Comparison of ENCODE assay signal across 8 cellular contexts in genomic region chr4:24584175-24584850, GRCh38. TPM values are rescaled to one million over a fixed set of nuclear protein-coding genes. Genes with fewer than 3 reads are reported as not detected.
A peak's percentile ranks its signal among the peaks of the same experiment; 100 is the strongest.
DNase-seq lines count a peak whose midpoint lies in the region; ATAC-seq, FAIRE-seq and TF ChIP-seq lines count a peak whose summit lies in the region.

TSS of gene DHX15 (minus strand) at chr4:24584554. CDS start at chr4:24584393, 161 bp downstream.

- H4K20me1 ChIP-seq in OCI-LY7 (ENCODE audit: insufficient read depth, low read length), result peaks cover 35% of the 10 kb centered on the region
- H4K20me1 ChIP-seq in endothelial cell of umbilical vein (replicated peaks; ENCODE audit: control insufficient read depth, extremely low read depth, insufficient read depth, low read length), result peaks cover 10% of the 10 kb centered on the region

- ATAC-seq in GM21526 (IDR thresholded peaks at IDR 0.05; ENCODE audit: low FRiP score, unreplicated experiment), result peak; percentile 88

- no peaks in the 10 kb centered on the region for H3K9me2 ChIP-seq in OCI-LY7 (ENCODE audit: insufficient read depth, low read length)

- H3K79me2 ChIP-seq in OCI-LY7 (ENCODE audit: insufficient read depth, low read depth, low read length) (peaks cover 50% of the 10 kb centered on the region), endothelial cell of umbilical vein (ENCODE audit: control insufficient read depth, insufficient read depth, low read length) (peaks cover 51% of the 10 kb centered on the region)

- no peaks in the 10 kb centered on the region for H3K27me3 ChIP-seq in endothelial cell of umbilical vein (ENCODE audit: control insufficient read depth in 2 of 2, insufficient read depth in 2 of 2, low read length in 2 of 2)

- H3K36me3 ChIP-seq in OCI-LY7 (ENCODE audit: insufficient read depth, low read length) (peaks cover 43% of the 10 kb centered on the region), endothelial cell of umbilical vein (ENCODE audit: control insufficient read depth in 2 of 2, extremely low read depth in 1 of 2, insufficient read depth in 2 of 2, low read length in 2 of 2) (no peaks in the 10 kb centered on the region)

- peak; percentile 83 for FAIRE-seq in endothelial cell of umbilical vein (lab: Jason Lieb, UNC)

- H3K9ac ChIP-seq in endothelial cell of umbilical vein (replicated peaks; ENCODE audit: extremely low read depth, insufficient read depth, low read length), result peak within 1 kb of the TSS; percentile 95

- dilution Hi-C loops in endothelial cell of umbilical vein (cut with MboI; ENCODE audit: extremely low pct_ligation_motif_present, low sequenced_read_pairs), result no loop called here

- TF ChIP-seq POLR2A in endothelial cell of umbilical vein (IDR thresholded peaks at IDR 0.05; ENCODE audit: low read depth, low read length), result peak; percentile 90

- H3K4me3 ChIP-seq in OCI-LY7 (ENCODE audit: low read depth, low read length, poor library complexity, severe bottlenecking) (peak within 1 kb of the TSS; percentile 100), endothelial cell of umbilical vein (replicated peaks in 1 of 3; ENCODE audit: insufficient read depth in 1 of 3, low read depth in 1 of 3, low read length in 3 of 3) (peak within 1 kb of the TSS; percentile 82 to 97 (median 92))

- peaks cover 7% of the 10 kb centered on the region; the same call in 1 of the 2 replicates for H3K9me3 ChIP-seq in OCI-LY7 (ENCODE audit: low read length)
- H3K9me3 ChIP-seq in endothelial cell of umbilical vein (replicated peaks; ENCODE audit: control insufficient read depth, insufficient read depth, low read length), result no peaks in the 10 kb centered on the region

- intact Hi-C loops in OCI-LY7 (cut with micrococcal nuclease; ENCODE audit: unreplicated experiment) (loop anchor here (2.0 to 5.0 kb wide), 2 partner anchors 576 to 793 kb away; partner anchors contain the start of genes ANAPC4 and SEPSECS), endothelial cell of umbilical vein (cut with micrococcal nuclease) (loop anchor here (1.0 to 5.0 kb wide), 4 partner anchors 59 to 578 kb away; partner anchors contain the start of gene SEPSECS)

- H3K4me1 ChIP-seq in OCI-LY7 (ENCODE audit: insufficient read depth, low read length, poor library complexity, severe bottlenecking), result peaks cover 49% of the 10 kb centered on the region
- peaks cover 18% of the 10 kb centered on the region for H3K4me1 ChIP-seq in endothelial cell of umbilical vein (ENCODE audit: control insufficient read depth, extremely low read depth, insufficient read depth, low read length)

- BruUV-seq in OCI-LY7 (replicated peaks; lab: Mats Ljungman, UMichigan), result no TSS peak
- TSS peak; percentile 62 for BruUV-seq in endothelial cell of umbilical vein (replicated peaks; lab: Mats Ljungman, UMichigan)

- DNase-seq in DMS 273 (lab: John Stamatoyannopoulos, UW; ENCODE audit: unreplicated experiment), result peak; percentile 97
- peak; percentile 94 for DNase-seq in HuH-7.5 (ENCODE audit: low spot score)
- peak; percentile 98 for DNase-seq in OCI-LY7 (ENCODE audit: low spot score)
- peak; percentile 90 for DNase-seq in activated T-cell treated with anti-CD3 and anti-CD28 coated beads for 24 hours (ENCODE audit: low read depth)
- peak; percentile 97 for DNase-seq in endothelial cell of umbilical vein (ENCODE audit: low read depth, low spot score)
- peak; percentile 94 for DNase-seq in midbrain (lab: John Stamatoyannopoulos, UW)
- DNase-seq in stimulated activated CD8-positive, alpha-beta memory T cell treated with anti-CD3 and anti-CD28 coated beads, Interleukin-2, amount 100 ng/mL, for 1 hour (ENCODE audit: low read depth in 2 of 2), result peak; percentile 83 to 89

- POLR2A ChIA-PET in OCI-LY7 (lab: Charles Lee), result interaction anchor here (0.5 to 1.7 kb wide), 9 partner anchors 10 to 793 kb away, joined by 3 to 16 read pairs (median 3); partner anchors contain the start of gene ANAPC4
- POLR2A ChIA-PET in endothelial cell of umbilical vein (lab: Charles Lee), result interaction anchor here (0.6 to 0.8 kb wide), 2 partner anchors 111 to 792 kb away, joined by 3 read pairs; no protein-coding TSS in a partner anchor

- TF ChIP-seq CTCF in OCI-LY7 (conservative IDR thresholded peaks at IDR 0.05; ENCODE audit: low read length) (no peak), endothelial cell of umbilical vein (IDR thresholded peaks at IDR 0.05; ENCODE audit: extremely low read depth in 1 of 2, insufficient read depth in 1 of 2, low read depth in 1 of 2, low read length in 2 of 2) (no peak)

- CTCF ChIA-PET in OCI-LY7 (lab: Charles Lee; ENCODE audit: unreplicated experiment), result interaction anchor here (1.0 kb wide), 1 partner anchor 16 kb away, joined by 3 read pairs; no protein-coding TSS in a partner anchor
- CTCF ChIA-PET in endothelial cell of umbilical vein (lab: Charles Lee), result interaction anchor here (0.7 to 1.4 kb wide), 14 partner anchors 10 to 793 kb away, joined by 3 to 13 read pairs (median 4); partner anchors contain the start of genes ANAPC4 and ZCCHC4

- peak within 1 kb of the TSS; percentile 79 for H3K27ac ChIP-seq in OCI-LY7 (ENCODE audit: low read depth, low read length, poor library complexity, severe bottlenecking)
- peak within 1 kb of the TSS; percentile 79 for H3K27ac ChIP-seq in endothelial cell of umbilical vein (ENCODE audit: insufficient read depth, low read depth, low read length)

- H3K4me2 ChIP-seq in OCI-LY7 (ENCODE audit: low read length) (peak within 1 kb of the TSS; percentile 92), endothelial cell of umbilical vein (ENCODE audit: insufficient read depth, low read length) (peak within 1 kb of the TSS; percentile 91)

- no peaks in the 10 kb centered on the region for H3K9me1 ChIP-seq in endothelial cell of umbilical vein (replicated peaks; ENCODE audit: control insufficient read depth, extremely low read depth, insufficient read depth, low read length)

- H2AFZ ChIP-seq in OCI-LY7 (ENCODE audit: low read length) (peak within 1 kb of the TSS; percentile 61; the same call in 1 of the 2 replicates), endothelial cell of umbilical vein (ENCODE audit: low read depth, low read length) (peak within 1 kb of the TSS; percentile 90)

TF ChIP-seq in endothelial cell of umbilical vein, 7 proteins besides CTCF, POLR2A, EP300 and RAD21:
- TF ChIP-seq FOS (IDR thresholded peaks at IDR 0.05; ENCODE audit: borderline replicate concordance, insufficient read depth, low read length) (no peak), MAX (IDR thresholded peaks at IDR 0.05; ENCODE audit: insufficient read depth, insufficient read length) (peak; percentile 19), POLR2AphosphoS5 (IDR thresholded peaks at IDR 0.05; ENCODE audit: insufficient read depth, low read depth, low read length) (peak; percentile 86)

RNA-seq across cellular contexts. Expression of gene DHX15, which starts in this region (rescaled TPM):
- 189 and 206 TPM in 2 replicates for total RNA-seq in OCI-LY7 (2014; rRNA removed; shearing (Covaris generic))
- 235 and 237 TPM in 2 replicates for total RNA-seq in OCI-LY7 (2022)
- total RNA-seq in endothelial cell of umbilical vein, result 148 and 152 TPM in 2 replicates
- 57.9 and 72.3 TPM in 2 replicates for polyA plus RNA-seq in endothelial cell of umbilical vein
- polyA plus RNA-seq in endothelial cell of umbilical vein (2011; cell fraction: cytosol; rRNA removed), result 70.0 and 71.1 TPM in 2 replicates
- 227 and 296 TPM in 2 replicates for polyA plus RNA-seq in endothelial cell of umbilical vein (2011; cell fraction: nucleus; rRNA removed)
- 91.7 and 146 TPM in 2 replicates for polyA plus RNA-seq in endothelial cell of umbilical vein (2012)
- polyA minus RNA-seq in endothelial cell of umbilical vein, result 187 and 196 TPM in 2 replicates
- polyA minus RNA-seq in endothelial cell of umbilical vein (2011; cell fraction: cytosol; rRNA and poly(A)+ RNA removed), result 68.2 TPM
- polyA minus RNA-seq in endothelial cell of umbilical vein (2011; cell fraction: nucleus; rRNA and poly(A)+ RNA removed), result 278 and 367 TPM in 2 replicates

Comparison
In these comparisons a context has a peak if more than half of its experiments do, and no peak if none do; other contexts are left out.
1. Peak in every context shown above with its lines: DNase-seq, ATAC-seq, H3K4me3 ChIP-seq and H3K27ac ChIP-seq.